Comparison of ENCODE assay signal across 1 cellular context in the genomic region with DNA sequence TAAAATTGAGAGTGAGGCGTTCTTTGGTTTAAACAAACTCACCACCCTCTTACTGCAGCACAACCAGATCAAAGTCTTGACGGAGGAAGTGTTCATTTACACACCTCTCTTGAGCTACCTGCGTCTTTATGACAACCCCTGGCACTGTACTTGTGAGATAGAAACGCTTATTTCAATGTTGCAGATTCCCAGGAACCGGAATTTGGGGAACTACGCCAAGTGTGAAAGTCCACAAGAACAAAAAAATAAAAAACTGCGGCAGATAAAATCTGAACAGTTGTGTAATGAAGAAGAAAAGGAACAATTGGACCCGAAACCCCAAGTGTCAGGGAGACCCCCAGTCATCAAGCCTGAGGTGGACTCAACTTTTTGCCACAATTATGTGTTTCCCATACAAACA.
TF ChIP-seq lines count a peak whose summit lies in the region.

No MANE protein-coding gene starts in this region.

TF ChIP-seq in GM23338, 12 proteins besides CTCF, POLR2A, EP300 and RAD21 (continued from another document):
- TF ChIP-seq, protein P1, sequence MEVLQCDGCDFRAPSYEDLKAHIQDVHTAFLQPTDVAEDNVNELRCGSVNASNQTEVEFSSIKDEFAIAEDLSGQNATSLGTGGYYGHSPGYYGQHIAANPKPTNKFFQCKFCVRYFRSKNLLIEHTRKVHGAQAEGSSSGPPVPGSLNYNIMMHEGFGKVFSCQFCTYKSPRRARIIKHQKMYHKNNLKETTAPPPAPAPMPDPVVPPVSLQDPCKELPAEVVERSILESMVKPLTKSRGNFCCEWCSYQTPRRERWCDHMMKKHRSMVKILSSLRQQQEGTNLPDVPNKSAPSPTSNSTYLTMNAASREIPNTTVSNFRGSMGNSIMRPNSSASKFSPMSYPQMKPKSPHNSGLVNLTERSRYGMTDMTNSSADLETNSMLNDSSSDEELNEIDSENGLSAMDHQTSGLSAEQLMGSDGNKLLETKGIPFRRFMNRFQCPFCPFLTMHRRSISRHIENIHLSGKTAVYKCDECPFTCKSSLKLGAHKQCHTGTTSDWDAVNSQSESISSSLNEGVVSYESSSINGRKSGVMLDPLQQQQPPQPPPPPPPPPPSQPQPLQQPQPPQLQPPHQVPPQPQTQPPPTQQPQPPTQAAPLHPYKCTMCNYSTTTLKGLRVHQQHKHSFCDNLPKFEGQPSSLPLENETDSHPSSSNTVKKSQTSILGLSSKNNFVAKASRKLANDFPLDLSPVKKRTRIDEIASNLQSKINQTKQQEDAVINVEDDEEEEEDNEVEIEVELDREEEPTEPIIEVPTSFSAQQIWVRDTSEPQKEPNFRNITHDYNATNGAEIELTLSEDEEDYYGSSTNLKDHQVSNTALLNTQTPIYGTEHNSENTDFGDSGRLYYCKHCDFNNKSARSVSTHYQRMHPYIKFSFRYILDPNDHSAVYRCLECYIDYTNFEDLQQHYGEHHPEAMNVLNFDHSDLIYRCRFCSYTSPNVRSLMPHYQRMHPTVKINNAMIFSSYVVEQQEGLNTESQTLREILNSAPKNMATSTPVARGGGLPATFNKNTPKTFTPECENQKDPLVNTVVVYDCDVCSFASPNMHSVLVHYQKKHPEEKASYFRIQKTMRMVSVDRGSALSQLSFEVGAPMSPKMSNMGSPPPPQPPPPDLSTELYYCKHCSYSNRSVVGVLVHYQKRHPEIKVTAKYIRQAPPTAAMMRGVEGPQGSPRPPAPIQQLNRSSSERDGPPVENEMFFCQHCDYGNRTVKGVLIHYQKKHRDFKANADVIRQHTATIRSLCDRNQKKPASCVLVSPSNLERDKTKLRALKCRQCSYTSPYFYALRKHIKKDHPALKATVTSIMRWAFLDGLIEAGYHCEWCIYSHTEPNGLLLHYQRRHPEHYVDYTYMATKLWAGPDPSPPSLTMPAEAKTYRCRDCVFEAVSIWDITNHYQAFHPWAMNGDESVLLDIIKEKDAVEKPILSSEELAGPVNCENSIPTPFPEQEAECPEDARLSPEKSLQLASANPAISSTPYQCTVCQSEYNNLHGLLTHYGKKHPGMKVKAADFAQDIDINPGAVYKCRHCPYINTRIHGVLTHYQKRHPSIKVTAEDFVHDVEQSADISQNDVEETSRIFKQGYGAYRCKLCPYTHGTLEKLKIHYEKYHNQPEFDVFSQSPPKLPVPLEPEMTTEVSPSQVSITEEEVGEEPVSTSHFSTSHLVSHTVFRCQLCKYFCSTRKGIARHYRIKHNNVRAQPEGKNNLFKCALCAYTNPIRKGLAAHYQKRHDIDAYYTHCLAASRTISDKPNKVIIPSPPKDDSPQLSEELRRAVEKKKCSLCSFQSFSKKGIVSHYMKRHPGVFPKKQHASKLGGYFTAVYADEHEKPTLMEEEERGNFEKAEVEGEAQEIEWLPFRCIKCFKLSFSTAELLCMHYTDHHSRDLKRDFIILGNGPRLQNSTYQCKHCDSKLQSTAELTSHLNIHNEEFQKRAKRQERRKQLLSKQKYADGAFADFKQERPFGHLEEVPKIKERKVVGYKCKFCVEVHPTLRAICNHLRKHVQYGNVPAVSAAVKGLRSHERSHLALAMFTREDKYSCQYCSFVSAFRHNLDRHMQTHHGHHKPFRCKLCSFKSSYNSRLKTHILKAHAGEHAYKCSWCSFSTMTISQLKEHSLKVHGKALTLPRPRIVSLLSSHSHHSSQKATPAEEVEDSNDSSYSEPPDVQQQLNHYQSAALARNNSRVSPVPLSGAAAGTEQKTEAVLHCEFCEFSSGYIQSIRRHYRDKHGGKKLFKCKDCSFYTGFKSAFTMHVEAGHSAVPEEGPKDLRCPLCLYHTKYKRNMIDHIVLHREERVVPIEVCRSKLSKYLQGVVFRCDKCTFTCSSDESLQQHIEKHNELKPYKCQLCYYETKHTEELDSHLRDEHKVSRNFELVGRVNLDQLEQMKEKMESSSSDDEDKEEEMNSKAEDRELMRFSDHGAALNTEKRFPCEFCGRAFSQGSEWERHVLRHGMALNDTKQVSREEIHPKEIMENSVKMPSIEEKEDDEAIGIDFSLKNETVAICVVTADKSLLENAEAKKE (CRISPR knock-in tag; IDR thresholded peaks at IDR 0.05): no peak
- TF ChIP-seq ZNF114 (CRISPR knock-in tag; IDR thresholded peaks at IDR 0.05): no peak
- TF ChIP-seq STAT1 (IDR thresholded peaks at IDR 0.05; ENCODE audit: unreplicated experiment): no peak
- TF ChIP-seq ZNF331 (CRISPR knock-in tag; IDR thresholded peaks at IDR 0.05; ENCODE audit: low read depth): no peak
- no peak for TF ChIP-seq POLR2AphosphoS5 (IDR thresholded peaks at IDR 0.05; ENCODE audit: low read depth)
- no peak for TF ChIP-seq EZH2 (IDR thresholded peaks at IDR 0.05; ENCODE audit: low read depth, unreplicated experiment)
- TF ChIP-seq CREB1 (CRISPR knock-in tag; IDR thresholded peaks at IDR 0.05; ENCODE audit: low read depth): no peak
- TF ChIP-seq EZH2phosphoT487 (IDR thresholded peaks at IDR 0.05; ENCODE audit: unreplicated experiment): no peak
- TF ChIP-seq, protein P2, sequence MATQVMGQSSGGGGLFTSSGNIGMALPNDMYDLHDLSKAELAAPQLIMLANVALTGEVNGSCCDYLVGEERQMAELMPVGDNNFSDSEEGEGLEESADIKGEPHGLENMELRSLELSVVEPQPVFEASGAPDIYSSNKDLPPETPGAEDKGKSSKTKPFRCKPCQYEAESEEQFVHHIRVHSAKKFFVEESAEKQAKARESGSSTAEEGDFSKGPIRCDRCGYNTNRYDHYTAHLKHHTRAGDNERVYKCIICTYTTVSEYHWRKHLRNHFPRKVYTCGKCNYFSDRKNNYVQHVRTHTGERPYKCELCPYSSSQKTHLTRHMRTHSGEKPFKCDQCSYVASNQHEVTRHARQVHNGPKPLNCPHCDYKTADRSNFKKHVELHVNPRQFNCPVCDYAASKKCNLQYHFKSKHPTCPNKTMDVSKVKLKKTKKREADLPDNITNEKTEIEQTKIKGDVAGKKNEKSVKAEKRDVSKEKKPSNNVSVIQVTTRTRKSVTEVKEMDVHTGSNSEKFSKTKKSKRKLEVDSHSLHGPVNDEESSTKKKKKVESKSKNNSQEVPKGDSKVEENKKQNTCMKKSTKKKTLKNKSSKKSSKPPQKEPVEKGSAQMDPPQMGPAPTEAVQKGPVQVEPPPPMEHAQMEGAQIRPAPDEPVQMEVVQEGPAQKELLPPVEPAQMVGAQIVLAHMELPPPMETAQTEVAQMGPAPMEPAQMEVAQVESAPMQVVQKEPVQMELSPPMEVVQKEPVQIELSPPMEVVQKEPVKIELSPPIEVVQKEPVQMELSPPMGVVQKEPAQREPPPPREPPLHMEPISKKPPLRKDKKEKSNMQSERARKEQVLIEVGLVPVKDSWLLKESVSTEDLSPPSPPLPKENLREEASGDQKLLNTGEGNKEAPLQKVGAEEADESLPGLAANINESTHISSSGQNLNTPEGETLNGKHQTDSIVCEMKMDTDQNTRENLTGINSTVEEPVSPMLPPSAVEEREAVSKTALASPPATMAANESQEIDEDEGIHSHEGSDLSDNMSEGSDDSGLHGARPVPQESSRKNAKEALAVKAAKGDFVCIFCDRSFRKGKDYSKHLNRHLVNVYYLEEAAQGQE (IDR thresholded peaks at IDR 0.05; ENCODE audit: unreplicated experiment): no peak
